Comparison of ENCODE assay signal across 9 cellular contexts in the genomic region with DNA sequence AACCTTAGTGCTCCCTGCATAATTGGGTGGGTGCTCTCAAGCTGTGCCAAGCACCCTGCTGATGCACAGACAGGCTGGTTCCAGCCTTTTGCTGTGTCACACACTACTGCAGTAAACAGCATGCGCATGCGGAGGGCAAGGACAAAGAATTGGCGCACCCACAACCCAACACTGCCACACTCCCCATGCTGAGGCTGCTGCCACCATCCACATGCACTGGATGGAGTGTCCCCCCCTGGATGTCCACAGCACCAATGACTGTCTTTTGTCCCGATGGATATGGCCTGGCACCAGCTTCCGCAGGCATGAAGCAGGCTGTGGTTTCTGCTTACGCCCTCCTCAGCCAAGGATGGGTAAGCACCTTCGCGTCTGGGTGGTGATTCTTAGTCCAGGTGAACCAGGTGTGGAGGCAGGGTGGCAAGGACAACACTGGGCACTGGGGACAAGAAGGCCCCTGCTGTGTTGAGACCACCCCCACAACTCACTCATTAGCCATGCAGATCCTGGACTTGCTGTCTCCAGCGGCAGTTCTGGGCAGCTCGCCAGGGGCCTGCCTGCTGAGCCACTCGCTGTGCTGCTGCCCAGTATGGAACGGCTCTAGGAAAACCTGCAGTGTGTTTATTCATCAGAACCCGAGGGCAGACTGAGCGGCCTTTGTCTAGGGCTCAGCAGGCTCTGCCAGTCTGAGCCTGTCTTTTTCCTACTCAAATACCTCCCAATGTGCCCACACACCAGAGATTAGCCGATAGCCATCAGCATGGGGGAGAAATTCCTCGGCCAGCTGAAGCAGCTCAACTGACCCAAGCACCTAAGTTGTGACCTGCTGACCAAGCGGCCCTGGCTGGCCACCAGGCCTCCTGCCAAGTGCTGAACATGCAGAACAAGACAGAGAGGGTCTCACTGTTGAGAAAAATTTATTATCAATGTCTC. TPM values are rescaled to one million over a fixed set of nuclear protein-coding genes. Genes with fewer than 3 reads are reported as not detected.
DNase-seq lines count a peak whose midpoint lies in the region; ATAC-seq and TF ChIP-seq lines count a peak whose summit lies in the region.
"Had no signal": no experiment of that assay in that cellular context is flagged by ENCODE, and none has a peak within 500 bp of the region (broad histone marks: within the 10 kb centered on the region; RNA-seq: fewer than 3 reads in every experiment).

No MANE protein-coding gene starts in this region.

- TF ChIP-seq CTCF in mesothelial cell of epicardium (IDR thresholded peaks at IDR 0.05; ENCODE audit: unreplicated experiment), result no peak

- H3K27ac Mint-ChIP-seq in mesothelial cell of epicardium, result peak overlapping the region; percentile 59

- no peak overlapping the region for H3K4me3 Mint-ChIP-seq in mesothelial cell of epicardium

- no peaks in the 10 kb centered on the region for H3K9me3 Mint-ChIP-seq in mesothelial cell of epicardium
- H3K9me3 Mint-ChIP-seq: IgD-negative memory B cell had no signal

- DNase-seq in Ammon's horn (ENCODE audit: low spot score) (peak; percentile 98), NCI-H2196 treated with DMSO at 0.1 percent for 48 hours (lab: John Stamatoyannopoulos, UW; ENCODE audit: unreplicated experiment) (peak; percentile 95), dermis microvascular lymphatic vessel endothelial cell (ENCODE audit: low read depth in 2 of 2) (peak; percentile 56 to 84), mesothelial cell of epicardium (ENCODE audit: low spot score in 2 of 2, unreplicated experiment in 2 of 2) (peak in 1 of 2 experiments; percentile 56), AML-193 (lab: John Stamatoyannopoulos, UW) (no peak), LoVo (ENCODE audit: low spot score) (no peak)

- H3K36me3 Mint-ChIP-seq in mesothelial cell of epicardium, result peaks cover 16% of the 10 kb centered on the region

- H3K4me1 Mint-ChIP-seq in mesothelial cell of epicardium, result peaks cover 7% of the 10 kb centered on the region
- H3K4me1 Mint-ChIP-seq: IgD-negative memory B cell had no signal

- H3K27me3 Mint-ChIP-seq in mesothelial cell of epicardium (ENCODE audit: low read depth), result no peaks in the 10 kb centered on the region
- H3K27me3 Mint-ChIP-seq: IgD-negative memory B cell had no signal

- ATAC-seq in HG02973 (IDR thresholded peaks at IDR 0.05; ENCODE audit: unreplicated experiment) (no peak), HG02840 (IDR thresholded peaks at IDR 0.05; ENCODE audit: low FRiP score, unreplicated experiment) (no peak)

RNA-seq across cellular contexts. Expression of a gene that starts 8.2 kb away (rescaled TPM):
- total RNA-seq in dermis microvascular lymphatic vessel endothelial cell (103 and 105 TPM in 2 replicates), mesothelial cell of epicardium (155 to 171 TPM (median 163 TPM) in 3 replicates)

RNA-seq across cellular contexts. Expression of a gene that starts 56.9 kb away (rescaled TPM):
- total RNA-seq in dermis microvascular lymphatic vessel endothelial cell (30.1 and 32.9 TPM in 2 replicates), mesothelial cell of epicardium (32.7 to 33.4 TPM (median 32.9 TPM) in 3 replicates)

Comparison
In these comparisons a context has a peak if more than half of its experiments do, and no peak if none do; other contexts are left out.
1. DNase-seq: peak in Ammon's horn (single experiment), NCI-H2196 treated with DMSO at 0.1 percent for 48 hours (single experiment) and dermis microvascular lymphatic vessel endothelial cell (2 of 2); none in AML-193 (0 of 2) and LoVo (single experiment).